ENCODE assay signal across 23 cellular contexts in the genomic region with DNA sequence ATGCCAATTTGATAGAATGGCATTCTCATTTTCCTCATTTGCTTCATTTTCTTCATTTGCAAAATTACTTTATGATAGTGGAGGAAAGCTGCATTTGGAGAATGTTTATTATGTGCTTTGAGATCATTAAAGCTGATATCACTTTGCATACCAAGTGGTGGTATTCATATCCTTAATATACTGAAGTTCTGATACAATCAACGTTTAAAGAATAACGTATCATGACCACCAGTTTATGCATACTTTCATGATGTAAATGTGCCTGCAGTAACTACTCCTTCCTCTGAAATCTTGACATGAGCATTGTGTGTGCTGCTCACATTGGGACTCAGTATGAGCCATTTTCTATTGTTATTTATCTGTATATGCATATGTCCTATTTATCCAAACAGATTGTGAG.
DNase-seq lines count a peak whose midpoint lies in the region; ATAC-seq and TF ChIP-seq lines count a peak whose summit lies in the region.
"Had no signal": no experiment of that assay in that cellular context is flagged by ENCODE, and none has a peak within 500 bp of the region (broad histone marks: within the 10 kb centered on the region; RNA-seq: fewer than 3 reads in every experiment).

No MANE protein-coding gene starts in this region.

- DNase-seq in left ventricle myocardium inferior, result no peak
- no peak for DNase-seq in Right ventricle myocardium superior
- DNase-seq in amniotic epithelial cell (ENCODE audit: low read depth), result peak; percentile 15
- peak; percentile 19 for DNase-seq in fibroblast of villous mesenchyme (ENCODE audit: low read depth)
- DNase-seq in OCI-M1 (lab: John Stamatoyannopoulos, UW), result no peak
- no peak for DNase-seq in dorsolateral prefrontal cortex
- DNase-seq: activated CD4-positive, alpha-beta T cell treated with anti-CD3 and anti-CD28 coated beads, Interleukin-2, amount 10 ng/mL, durations not matched to agents 24 days and 14 days; dermis blood vessel endothelial cell; DMS79 treated with DMSO at 0.1 percent for 48 hours; glutamatergic neuron; GOT3; Kasumi-1; NCI-H1436; NCI-H2081; NCI-H69; ovary; stimulated activated naive CD8-positive, alpha-beta T cell treated with anti-CD3 and anti-CD28 coated beads, Interleukin-15, Interleukin-2, amounts not matched to agents 100 U/mL and 50 U/mL, for 24 hours; testis; WERI-Rb-1 had no signal

- no peaks in the 10 kb centered on the region for H3K36me3 ChIP-seq in left ventricle myocardium inferior
- H3K36me3 ChIP-seq: ovary, WERI-Rb-1 had no signal

- peak overlapping the region; percentile 40 for H3K27ac ChIP-seq in left ventricle myocardium inferior (replicated peaks)
- H3K27ac ChIP-seq in dorsolateral prefrontal cortex, result no peak overlapping the region
- H3K27ac ChIP-seq: HL-60, ovary, testis, WERI-Rb-1 had no signal

- intact Hi-C loops in left ventricle myocardium inferior (cut with micrococcal nuclease) (no loop called here), Right ventricle myocardium superior (cut with DNase I) (no loop called here), dorsolateral prefrontal cortex (cut with DNase I) (no loop called here)

- H3K4me3 ChIP-seq in left ventricle myocardium inferior (no peak overlapping the region), fibroblast of villous mesenchyme (ENCODE audit: low read depth, low read length) (no peak overlapping the region), dorsolateral prefrontal cortex (no peak overlapping the region)
- H3K4me3 ChIP-seq: ovary, skin epidermis, testis had no signal

- no peak for TF ChIP-seq CTCF in left ventricle myocardium inferior (IDR thresholded peaks at IDR 0.05; ENCODE audit: borderline replicate concordance)
- TF ChIP-seq CTCF in fibroblast of villous mesenchyme (IDR thresholded peaks at IDR 0.05; ENCODE audit: insufficient read depth, low read depth, low read length), result no peak
- no peak for TF ChIP-seq CTCF in dorsolateral prefrontal cortex (IDR thresholded peaks at IDR 0.05 in 54 of 56, conservative IDR thresholded peaks at IDR 0.05 in 2 of 56; ENCODE audit: low read depth in 1 of 56, partially characterized antibody in 56 of 56)

- ATAC-seq in Right ventricle myocardium superior (ENCODE audit: poor library complexity) (no peak), HG02973 (IDR thresholded peaks at IDR 0.05; ENCODE audit: unreplicated experiment) (no peak), HG03571 (IDR thresholded peaks at IDR 0.05; ENCODE audit: unreplicated experiment) (no peak)
- ATAC-seq: stimulated activated naive CD8-positive, alpha-beta T cell treated with anti-CD3 and anti-CD28 coated beads, Interleukin-15, Interleukin-2, amounts not matched to agents 100 U/mL and 50 U/mL, for 24 hours had no signal

- H3K27me3 ChIP-seq in left ventricle myocardium inferior (ENCODE audit: low read depth), result no peaks in the 10 kb centered on the region
- H3K27me3 ChIP-seq in dorsolateral prefrontal cortex, result peaks cover 0 to 3% (median 0%) of the 10 kb centered on the region in 45 donors
- H3K27me3 ChIP-seq: ovary, testis had no signal

- peaks cover 3% of the 10 kb centered on the region for H3K4me1 ChIP-seq in left ventricle myocardium inferior
- H3K4me1 ChIP-seq: testis had no signal

- H3K9me3 ChIP-seq in left ventricle myocardium inferior (replicated peaks), result no peaks in the 10 kb centered on the region
- H3K9me3 ChIP-seq: ovary, testis had no signal

Comparison
In these comparisons a context has a peak if more than half of its experiments do, and no peak if none do; other contexts are left out.
1. DNase-seq: peak in amniotic epithelial cell (single experiment) and fibroblast of villous mesenchyme (single experiment); none in left ventricle myocardium inferior (single experiment), Right ventricle myocardium superior (single experiment), OCI-M1 (single experiment) and dorsolateral prefrontal cortex (0 of 10).